3 cellular contexts compared by ENCODE assay signal in the genomic region with DNA sequence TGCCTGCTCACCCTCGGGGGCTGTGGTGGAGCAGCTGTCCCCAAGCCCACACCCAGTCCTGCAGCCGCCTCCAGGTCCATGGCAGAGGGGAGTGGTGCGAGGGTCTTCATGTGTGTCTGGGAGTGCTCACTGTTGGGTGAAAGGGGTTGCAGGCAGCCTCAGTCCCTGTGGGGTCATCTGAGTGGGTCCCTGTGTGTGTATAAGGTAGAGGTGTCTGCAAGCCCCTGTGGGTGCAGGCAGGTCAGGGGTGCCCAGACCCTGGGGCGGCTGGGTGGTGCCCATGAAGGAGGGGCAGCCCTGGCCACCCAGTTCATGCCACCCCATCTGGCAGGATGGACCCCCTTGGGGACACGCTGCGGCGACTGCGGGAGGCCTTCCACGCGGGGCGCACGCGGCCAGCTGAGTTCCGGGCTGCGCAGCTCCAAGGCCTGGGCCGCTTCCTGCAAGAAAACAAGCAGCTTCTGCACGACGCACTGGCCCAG.
TF ChIP-seq lines count a peak whose summit lies in the region.

No MANE protein-coding gene starts in this region.

TF ChIP-seq in SK-N-SH, 30 proteins besides CTCF, POLR2A, EP300 and RAD21:
- TF ChIP-seq POLR2AphosphoS5 (IDR thresholded peaks at IDR 0.05; ENCODE audit: low read depth, low read length) (no peak), ELF1 (IDR thresholded peaks at IDR 0.05) (no peak), NFIC (IDR thresholded peaks at IDR 0.05; ENCODE audit: borderline replicate concordance) (no peak), RFX5 (IDR thresholded peaks at IDR 0.05; ENCODE audit: low read length) (no peak), SMC3 (IDR thresholded peaks at IDR 0.05; ENCODE audit: low read depth, low read length) (no peak), TCF12 (IDR thresholded peaks at IDR 0.05) (no peak), FOSL2 (IDR thresholded peaks at IDR 0.05; ENCODE audit: borderline replicate concordance, low read depth) (no peak), FOXJ3 (CRISPR knock-in tag; IDR thresholded peaks at IDR 0.05) (no peak), EZH2phosphoT487 (IDR thresholded peaks at IDR 0.05; ENCODE audit: borderline replicate concordance, low read depth) (no peak)
- TF ChIP-seq, protein P1, sequence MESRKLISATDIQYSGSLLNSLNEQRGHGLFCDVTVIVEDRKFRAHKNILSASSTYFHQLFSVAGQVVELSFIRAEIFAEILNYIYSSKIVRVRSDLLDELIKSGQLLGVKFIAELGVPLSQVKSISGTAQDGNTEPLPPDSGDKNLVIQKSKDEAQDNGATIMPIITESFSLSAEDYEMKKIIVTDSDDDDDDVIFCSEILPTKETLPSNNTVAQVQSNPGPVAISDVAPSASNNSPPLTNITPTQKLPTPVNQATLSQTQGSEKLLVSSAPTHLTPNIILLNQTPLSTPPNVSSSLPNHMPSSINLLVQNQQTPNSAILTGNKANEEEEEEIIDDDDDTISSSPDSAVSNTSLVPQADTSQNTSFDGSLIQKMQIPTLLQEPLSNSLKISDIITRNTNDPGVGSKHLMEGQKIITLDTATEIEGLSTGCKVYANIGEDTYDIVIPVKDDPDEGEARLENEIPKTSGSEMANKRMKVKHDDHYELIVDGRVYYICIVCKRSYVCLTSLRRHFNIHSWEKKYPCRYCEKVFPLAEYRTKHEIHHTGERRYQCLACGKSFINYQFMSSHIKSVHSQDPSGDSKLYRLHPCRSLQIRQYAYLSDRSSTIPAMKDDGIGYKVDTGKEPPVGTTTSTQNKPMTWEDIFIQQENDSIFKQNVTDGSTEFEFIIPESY (IDR thresholded peaks at IDR 0.05; ENCODE audit: borderline replicate concordance, low read depth): no peak
- TF ChIP-seq, protein P2, sequence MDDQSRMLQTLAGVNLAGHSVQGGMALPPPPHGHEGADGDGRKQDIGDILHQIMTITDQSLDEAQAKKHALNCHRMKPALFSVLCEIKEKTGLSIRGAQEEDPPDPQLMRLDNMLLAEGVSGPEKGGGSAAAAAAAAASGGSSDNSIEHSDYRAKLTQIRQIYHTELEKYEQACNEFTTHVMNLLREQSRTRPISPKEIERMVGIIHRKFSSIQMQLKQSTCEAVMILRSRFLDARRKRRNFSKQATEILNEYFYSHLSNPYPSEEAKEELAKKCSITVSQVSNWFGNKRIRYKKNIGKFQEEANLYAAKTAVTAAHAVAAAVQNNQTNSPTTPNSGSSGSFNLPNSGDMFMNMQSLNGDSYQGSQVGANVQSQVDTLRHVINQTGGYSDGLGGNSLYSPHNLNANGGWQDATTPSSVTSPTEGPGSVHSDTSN (IDR thresholded peaks at IDR 0.05): no peak
- TF ChIP-seq, protein P3, sequence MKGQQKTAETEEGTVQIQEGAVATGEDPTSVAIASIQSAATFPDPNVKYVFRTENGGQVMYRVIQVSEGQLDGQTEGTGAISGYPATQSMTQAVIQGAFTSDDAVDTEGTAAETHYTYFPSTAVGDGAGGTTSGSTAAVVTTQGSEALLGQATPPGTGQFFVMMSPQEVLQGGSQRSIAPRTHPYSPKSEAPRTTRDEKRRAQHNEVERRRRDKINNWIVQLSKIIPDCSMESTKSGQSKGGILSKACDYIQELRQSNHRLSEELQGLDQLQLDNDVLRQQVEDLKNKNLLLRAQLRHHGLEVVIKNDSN (IDR thresholded peaks at IDR 0.05; ENCODE audit: borderline replicate concordance, low read depth): no peak
- TF ChIP-seq, protein P4, sequence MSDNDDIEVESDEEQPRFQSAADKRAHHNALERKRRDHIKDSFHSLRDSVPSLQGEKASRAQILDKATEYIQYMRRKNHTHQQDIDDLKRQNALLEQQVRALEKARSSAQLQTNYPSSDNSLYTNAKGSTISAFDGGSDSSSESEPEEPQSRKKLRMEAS (IDR thresholded peaks at IDR 0.05; ENCODE audit: low read depth): no peak
TF ChIP-seq in SK-N-SH: peak in this region for 0.

TF ChIP-seq in SK-N-SH treated with all-trans-retinoic acid at 6 μM for 48 hours, 23 proteins besides CTCF, POLR2A, EP300 and RAD21:
- no peak for TF ChIP-seq ZNF70 (CRISPR knock-in tag; IDR thresholded peaks at IDR 0.05)
- no peak for TF ChIP-seq ZC3H10 (CRISPR knock-in tag; IDR thresholded peaks at IDR 0.05)
- no peak for TF ChIP-seq OSR1 (CRISPR knock-in tag; IDR thresholded peaks at IDR 0.05)
- TF ChIP-seq GLIS3 (CRISPR knock-in tag; IDR thresholded peaks at IDR 0.05): no peak
- TF ChIP-seq, protein P5, sequence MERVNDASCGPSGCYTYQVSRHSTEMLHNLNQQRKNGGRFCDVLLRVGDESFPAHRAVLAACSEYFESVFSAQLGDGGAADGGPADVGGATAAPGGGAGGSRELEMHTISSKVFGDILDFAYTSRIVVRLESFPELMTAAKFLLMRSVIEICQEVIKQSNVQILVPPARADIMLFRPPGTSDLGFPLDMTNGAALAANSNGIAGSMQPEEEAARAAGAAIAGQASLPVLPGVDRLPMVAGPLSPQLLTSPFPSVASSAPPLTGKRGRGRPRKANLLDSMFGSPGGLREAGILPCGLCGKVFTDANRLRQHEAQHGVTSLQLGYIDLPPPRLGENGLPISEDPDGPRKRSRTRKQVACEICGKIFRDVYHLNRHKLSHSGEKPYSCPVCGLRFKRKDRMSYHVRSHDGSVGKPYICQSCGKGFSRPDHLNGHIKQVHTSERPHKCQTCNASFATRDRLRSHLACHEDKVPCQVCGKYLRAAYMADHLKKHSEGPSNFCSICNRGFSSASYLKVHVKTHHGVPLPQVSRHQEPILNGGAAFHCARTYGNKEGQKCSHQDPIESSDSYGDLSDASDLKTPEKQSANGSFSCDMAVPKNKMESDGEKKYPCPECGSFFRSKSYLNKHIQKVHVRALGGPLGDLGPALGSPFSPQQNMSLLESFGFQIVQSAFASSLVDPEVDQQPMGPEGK (CRISPR knock-in tag; IDR thresholded peaks at IDR 0.05; ENCODE audit: borderline replicate concordance): no peak
- TF ChIP-seq ZFP3 (CRISPR knock-in tag; IDR thresholded peaks at IDR 0.05): no peak
- no peak for TF ChIP-seq ISL1 (CRISPR knock-in tag; IDR thresholded peaks at IDR 0.05)
- no peak for TF ChIP-seq ESRRG (CRISPR knock-in tag; IDR thresholded peaks at IDR 0.05)
- TF ChIP-seq, protein P6, sequence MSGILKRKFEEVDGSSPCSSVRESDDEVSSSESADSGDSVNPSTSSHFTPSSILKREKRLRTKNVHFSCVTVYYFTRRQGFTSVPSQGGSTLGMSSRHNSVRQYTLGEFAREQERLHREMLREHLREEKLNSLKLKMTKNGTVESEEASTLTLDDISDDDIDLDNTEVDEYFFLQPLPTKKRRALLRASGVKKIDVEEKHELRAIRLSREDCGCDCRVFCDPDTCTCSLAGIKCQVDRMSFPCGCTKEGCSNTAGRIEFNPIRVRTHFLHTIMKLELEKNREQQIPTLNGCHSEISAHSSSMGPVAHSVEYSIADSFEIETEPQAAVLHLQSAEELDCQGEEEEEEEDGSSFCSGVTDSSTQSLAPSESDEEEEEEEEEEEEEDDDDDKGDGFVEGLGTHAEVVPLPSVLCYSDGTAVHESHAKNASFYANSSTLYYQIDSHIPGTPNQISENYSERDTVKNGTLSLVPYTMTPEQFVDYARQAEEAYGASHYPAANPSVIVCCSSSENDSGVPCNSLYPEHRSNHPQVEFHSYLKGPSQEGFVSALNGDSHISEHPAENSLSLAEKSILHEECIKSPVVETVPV (CRISPR knock-in tag; IDR thresholded peaks at IDR 0.05): no peak
- TF ChIP-seq ARNTL (CRISPR knock-in tag; IDR thresholded peaks at IDR 0.05; ENCODE audit: borderline replicate concordance, low read depth): no peak
- no peak for TF ChIP-seq RARB (CRISPR knock-in tag; IDR thresholded peaks at IDR 0.05)
- TF ChIP-seq PPARA (CRISPR knock-in tag; IDR thresholded peaks at IDR 0.05; ENCODE audit: borderline replicate concordance): no peak

TF ChIP-seq in H1, 55 proteins besides CTCF, POLR2A, EP300 and RAD21:
- TF ChIP-seq TCF12 (IDR thresholded peaks at IDR 0.05; ENCODE audit: low read depth, low read length): no peak
- TF ChIP-seq SIN3A (conservative IDR thresholded peaks at IDR 0.05 in 1 of 2, IDR thresholded peaks at IDR 0.05 in 1 of 2; ENCODE audit: low read depth in 1 of 2, low read length in 2 of 2): no peak
- no peak for TF ChIP-seq SP2 (IDR thresholded peaks at IDR 0.05; ENCODE audit: low read length)
- no peak for TF ChIP-seq CBX8 (IDR thresholded peaks at IDR 0.05; ENCODE audit: borderline replicate concordance, low read depth, low read length)
- no peak for TF ChIP-seq TAF7 (optimal IDR thresholded peaks at IDR 0.05; ENCODE audit: borderline replicate concordance, low read depth, low read length)
- no peak for TF ChIP-seq SUZ12 (IDR thresholded peaks at IDR 0.05; ENCODE audit: low read length)
- TF ChIP-seq NANOG (IDR thresholded peaks at IDR 0.05; ENCODE audit: insufficient read depth, low read depth, low read length, poor library complexity, severe bottlenecking): no peak
- TF ChIP-seq YY1 (IDR thresholded peaks at IDR 0.05; ENCODE audit: low read depth, low read length): no peak
